In genomic region chr7:22255342-22255741, GRCh38 we compare ENCODE assay signal across 26 cellular contexts.
DNase-seq lines count a peak whose midpoint lies in the region; ATAC-seq and TF ChIP-seq lines count a peak whose summit lies in the region.
"Had no signal": no experiment of that assay in that cellular context is flagged by ENCODE, and none has a peak within 500 bp of the region (broad histone marks: within the 10 kb centered on the region; RNA-seq: fewer than 3 reads in every experiment).

No MANE protein-coding gene starts in this region.

- H3K27ac ChIP-seq in body of pancreas, result peak overlapping the region in 3 of 4 donors; percentile 38 to 82 (median 59)
- H3K27ac ChIP-seq: breast epithelium, C4-2B, HL-60 had no signal

- H3K4me3 ChIP-seq in body of pancreas, result no peak overlapping the region
- H3K4me3 ChIP-seq: breast epithelium, GM23338, smooth muscle cell had no signal

- no peaks in the 10 kb centered on the region for H3K9me3 ChIP-seq in body of pancreas
- H3K9me3 ChIP-seq: breast epithelium, SK-N-SH had no signal

- peaks cover 31% of the 10 kb centered on the region for H3K4me1 ChIP-seq in body of pancreas
- H3K4me1 ChIP-seq: breast epithelium had no signal

- CTCF ChIA-PET in activated naive CD4-positive, alpha-beta T cell treated with anti-CD3 and anti-CD28 coated beads, Interleukin-2, amount 10 ng/mL, durations not matched to agents 7 days and 5 days (lab: Charles Lee), result no interaction called here

- WGBS in body of pancreas, 2 donors, result 81 to 94% methylated on average over 1 of the region's 1 CpG

- TF ChIP-seq CTCF in body of pancreas (IDR thresholded peaks at IDR 0.05), result no peak

- H3K36me3 Mint-ChIP-seq in activated naive CD4-positive, alpha-beta T cell treated with anti-CD3 and anti-CD28 coated beads, Interleukin-2, amount 10 ng/mL, durations not matched to agents 7 days and 5 days, result no peaks in the 10 kb centered on the region
- H3K36me3 Mint-ChIP-seq in T-helper 2 cell treated with Interferon-gamma antibody and Interleukin-4, amounts not matched to agents 5 μg/mL and 100 μg/mL, for 36 hours (ENCODE audit: low read depth), result no peaks in the 10 kb centered on the region
- H3K36me3 Mint-ChIP-seq in naive thymus-derived CD8-positive, alpha-beta T cell, result no peaks in the 10 kb centered on the region
- H3K36me3 Mint-ChIP-seq: memory B cell had no signal

- intact Hi-C loops in body of pancreas (cut with DNase I), result no loop called here

- H3K4me1 Mint-ChIP-seq in activated naive CD4-positive, alpha-beta T cell treated with anti-CD3 and anti-CD28 coated beads, Interleukin-2, amount 10 ng/mL, durations not matched to agents 7 days and 5 days, result peaks cover 3% of the 10 kb centered on the region
- peaks cover 7% of the 10 kb centered on the region for H3K4me1 Mint-ChIP-seq in T-helper 2 cell treated with Interferon-gamma antibody and Interleukin-4, amounts not matched to agents 5 μg/mL and 100 μg/mL, for 36 hours (ENCODE audit: low read depth)
- H3K4me1 Mint-ChIP-seq in naive thymus-derived CD8-positive, alpha-beta T cell, result no peaks in the 10 kb centered on the region
- H3K4me1 Mint-ChIP-seq: memory B cell had no signal

- no peaks in the 10 kb centered on the region for H3K9me3 Mint-ChIP-seq in activated naive CD4-positive, alpha-beta T cell treated with anti-CD3 and anti-CD28 coated beads, Interleukin-2, amount 10 ng/mL, durations not matched to agents 7 days and 5 days
- H3K9me3 Mint-ChIP-seq in T-helper 2 cell treated with Interferon-gamma antibody and Interleukin-4, amounts not matched to agents 5 μg/mL and 100 μg/mL, for 36 hours, result no peaks in the 10 kb centered on the region
- H3K9me3 Mint-ChIP-seq in naive thymus-derived CD8-positive, alpha-beta T cell, result peaks cover 0 to 4% (median 0%) of the 10 kb centered on the region in 9 donors
- H3K9me3 Mint-ChIP-seq: GM23338, HFFc6 had no signal

- TF ChIP-seq POLR2A in body of pancreas (IDR thresholded peaks at IDR 0.05), result no peak

- peaks cover 11% of the 10 kb centered on the region for H3K27me3 Mint-ChIP-seq in activated naive CD4-positive, alpha-beta T cell treated with anti-CD3 and anti-CD28 coated beads, Interleukin-2, amount 10 ng/mL, durations not matched to agents 7 days and 5 days
- H3K27me3 Mint-ChIP-seq in T-helper 2 cell treated with Interferon-gamma antibody and Interleukin-4, amounts not matched to agents 5 μg/mL and 100 μg/mL, for 36 hours (ENCODE audit: low read depth), result peaks cover 13% of the 10 kb centered on the region
- peaks cover 0 to 2% (median 0%) of the 10 kb centered on the region in 5 donors for H3K27me3 Mint-ChIP-seq in naive thymus-derived CD8-positive, alpha-beta T cell
- H3K27me3 Mint-ChIP-seq: memory B cell had no signal

- POLR2A ChIA-PET in naive thymus-derived CD8-positive, alpha-beta T cell (lab: Charles Lee), result no interaction called here

- H3K27me3 ChIP-seq in body of pancreas, result no peaks in the 10 kb centered on the region
- H3K27me3 ChIP-seq: breast epithelium had no signal

- peak; percentile 21 for DNase-seq in activated naive CD4-positive, alpha-beta T cell treated with anti-CD3 and anti-CD28 coated beads, Interleukin-2, amount 10 ng/mL, durations not matched to agents 7 days and 5 days
- DNase-seq in activated naive CD4-positive, alpha-beta T cell (lab: John Stamatoyannopoulos, UW), result no peak
- DNase-seq in T-helper 2 cell treated with Interferon-gamma antibody and Interleukin-4, amounts not matched to agents 5 μg/mL and 100 μg/mL, for 36 hours (ENCODE audit: low spot score), result peak; percentile 24
- DNase-seq in body of pancreas, result peak in 2 of 4 donors; percentile 15 to 46
- DNase-seq in stimulated activated naive CD8-positive, alpha-beta T cell treated with anti-CD3 and anti-CD28 coated beads, Interleukin-15, Interleukin-2, amounts not matched to agents 100 U/mL and 50 U/mL, for 24 hours, result no peak
- DNase-seq in GDM1 (lab: John Stamatoyannopoulos, UW), result no peak
- DNase-seq in NCI-H2171 treated with DMSO at 0.1 percent for 48 hours (lab: John Stamatoyannopoulos, UW), result no peak
- DNase-seq in naive thymus-derived CD8-positive, alpha-beta T cell, result no peak
- DNase-seq: activated CD4-positive, alpha-beta T cell treated with anti-CD3 and anti-CD28 coated beads, Interleukin-2, amount 50 U/mL, for 48 hours; effector CD8-positive, alpha-beta T cell; erythroblast; HFFc6; left cardiac atrium; NCI-H1105 treated with DMSO at 0.1 percent for 48 hours; NCI-H2029; NCI-H2227 treated with DMSO at 0.1 percent for 48 hours; NCI-H748 treated with DMSO at 0.1 percent for 48 hours; retina; SK-N-SH; trophoblast cell had no signal

- no peaks in the 10 kb centered on the region for H3K36me3 ChIP-seq in body of pancreas (replicated peaks in 1 of 2; ENCODE audit: insufficient read depth in 1 of 2, low read depth in 2 of 2)
- H3K36me3 ChIP-seq: breast epithelium had no signal

- H3K27ac Mint-ChIP-seq in activated naive CD4-positive, alpha-beta T cell treated with anti-CD3 and anti-CD28 coated beads, Interleukin-2, amount 10 ng/mL, durations not matched to agents 7 days and 5 days, result no peak overlapping the region
- H3K27ac Mint-ChIP-seq in T-helper 2 cell treated with Interferon-gamma antibody and Interleukin-4, amounts not matched to agents 5 μg/mL and 100 μg/mL, for 36 hours, result no peak overlapping the region
- H3K27ac Mint-ChIP-seq in naive thymus-derived CD8-positive, alpha-beta T cell, result no peak overlapping the region
- H3K27ac Mint-ChIP-seq: HFFc6, memory B cell had no signal

- no peak for ATAC-seq in body of pancreas
- peak; percentile 49 for ATAC-seq in stimulated activated naive CD8-positive, alpha-beta T cell treated with anti-CD3 and anti-CD28 coated beads, Interleukin-15, Interleukin-2, amounts not matched to agents 100 U/mL and 50 U/mL, for 24 hours
- ATAC-seq in naive thymus-derived CD8-positive, alpha-beta T cell, result no peak

- no peak overlapping the region for H3K4me3 Mint-ChIP-seq in activated naive CD4-positive, alpha-beta T cell treated with anti-CD3 and anti-CD28 coated beads, Interleukin-2, amount 10 ng/mL, durations not matched to agents 7 days and 5 days
- no peak overlapping the region for H3K4me3 Mint-ChIP-seq in T-helper 2 cell treated with Interferon-gamma antibody and Interleukin-4, amounts not matched to agents 5 μg/mL and 100 μg/mL, for 36 hours
- no peak overlapping the region for H3K4me3 Mint-ChIP-seq in naive thymus-derived CD8-positive, alpha-beta T cell
- H3K4me3 Mint-ChIP-seq: GM23338, HFFc6, memory B cell had no signal

Comparison
In these comparisons a context has a peak if more than half of its experiments do, and no peak if none do; other contexts are left out.
1. DNase-seq: peak in activated naive CD4-positive, alpha-beta T cell treated with anti-CD3 and anti-CD28 coated beads, Interleukin-2, amount 10 ng/mL, durations not matched to agents 7 days and 5 days (single experiment) and T-helper 2 cell treated with Interferon-gamma antibody and Interleukin-4, amounts not matched to agents 5 μg/mL and 100 μg/mL, for 36 hours (single experiment); none in activated naive CD4-positive, alpha-beta T cell (0 of 4), stimulated activated naive CD8-positive, alpha-beta T cell treated with anti-CD3 and anti-CD28 coated beads, Interleukin-15, Interleukin-2, amounts not matched to agents 100 U/mL and 50 U/mL, for 24 hours (single experiment), GDM1 (single experiment), NCI-H2171 treated with DMSO at 0.1 percent for 48 hours (single experiment) and naive thymus-derived CD8-positive, alpha-beta T cell (0 of 10).